Comparison of ENCODE assay signal across 1 cellular context in genomic region chr15:99619712-99620111, GRCh38.
TF ChIP-seq lines count a peak whose summit lies in the region.

No MANE protein-coding gene starts in this region.

TF ChIP-seq in K562, 482 proteins besides CTCF, POLR2A, EP300 and RAD21 (continued from another document):
- TF ChIP-seq CEBPB (tag; IDR thresholded peaks at IDR 0.05) (peak; percentile 45; the same call in 1 of the 2 replicates), CEBPG (CRISPR knock-in tag; IDR thresholded peaks at IDR 0.05) (no peak), CEBPG (tag; conservative IDR thresholded peaks at IDR 0.05 in 1 of 2, IDR thresholded peaks at IDR 0.05 in 1 of 2) (peak in 1 of 2 experiments; percentile 58; a peak in 1 of 4 replicates), POLR3G (IDR thresholded peaks at IDR 0.05; ENCODE audit: extremely low read depth, insufficient read length, insufficient replicate concordance) (no peak)
